ENCODE assay signal across 19 cellular contexts in the genomic region with DNA sequence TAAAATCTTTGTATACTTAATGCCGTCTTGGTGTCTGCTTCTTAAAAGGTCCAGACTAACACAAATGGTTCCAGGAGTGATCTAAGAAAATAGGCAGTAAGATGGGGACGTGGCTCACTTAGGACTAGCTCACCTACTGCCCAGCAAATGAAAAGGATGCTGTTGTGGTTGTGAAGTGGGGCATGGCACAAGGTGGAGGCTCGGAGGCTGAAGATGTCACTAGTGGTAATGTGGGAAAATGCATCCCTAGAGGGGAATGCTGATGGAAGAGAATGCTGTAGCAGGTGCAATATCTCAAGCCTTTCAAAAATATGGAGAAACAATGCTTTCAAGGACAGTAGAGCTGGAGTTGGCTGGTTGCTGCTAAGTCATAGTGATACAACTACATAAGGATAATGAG. TPM values are rescaled to one million over a fixed set of nuclear protein-coding genes. Genes with fewer than 3 reads are reported as not detected.
DNase-seq lines count a peak whose midpoint lies in the region; ATAC-seq, FAIRE-seq and TF ChIP-seq lines count a peak whose summit lies in the region.
"Had no signal": no experiment of that assay in that cellular context is flagged by ENCODE, and none has a peak within 500 bp of the region (broad histone marks: within the 10 kb centered on the region; RNA-seq: fewer than 3 reads in every experiment).

No MANE protein-coding gene starts in this region.

- 0 out of 2 replicates have a peak overlapping the region, but pooled peaks have one; percentile 6 for H2AFZ ChIP-seq in K562 (ENCODE audit: low read depth, low read length)
- H2AFZ ChIP-seq: GM23248 had no signal

- H3K4me3 ChIP-seq in A549 (no peak overlapping the region), Caco-2 (ENCODE audit: low read depth, low read length) (no peak overlapping the region), K562 (no peak overlapping the region), mesodermal cell (ENCODE audit: extremely low read depth, insufficient read depth, low read length, poor library complexity, severe bottlenecking) (no peak overlapping the region)
- H3K4me3 ChIP-seq: BLaER1 treated with 17β-estradiol and CSF1 and Interleukin-3, amounts not matched to agents 10 nM and 100 nM; GM23248 had no signal

- H3K27ac ChIP-seq in A549 (no peak overlapping the region), K562 (ENCODE audit: extremely low read depth, low read depth, low read length) (no peak overlapping the region), mesodermal cell (ENCODE audit: low read depth, low read length, severe bottlenecking) (peak overlapping the region; percentile 72)
- H3K27ac ChIP-seq: BLaER1 treated with 17β-estradiol and CSF1 and Interleukin-3, amounts not matched to agents 10 nM and 100 nM; GM23248 had no signal

- in situ Hi-C loops in K562 (cut with MboI): no loop called here

- H3K27me3 ChIP-seq in Caco-2 (replicated peaks; ENCODE audit: control insufficient read depth, insufficient read depth, low read length) (no peaks in the 10 kb centered on the region), K562 (ENCODE audit: control insufficient read depth in 2 of 2, insufficient read depth in 2 of 2, low read length in 2 of 2) (no peaks in the 10 kb centered on the region)
- H3K27me3 ChIP-seq: BE2C; BLaER1 treated with 17β-estradiol and CSF1 and Interleukin-3, amounts not matched to agents 10 nM and 100 nM had no signal

- H3K4me1 ChIP-seq in A549 (no peaks in the 10 kb centered on the region), Caco-2 (peaks cover 21% of the 10 kb centered on the region), K562 (replicated peaks in 1 of 2; ENCODE audit: control insufficient read depth in 2 of 2, insufficient read depth in 2 of 2, low read length in 2 of 2) (peaks cover 16 to 19% of the 10 kb centered on the region in 2 experiments), mesodermal cell (ENCODE audit: control insufficient read depth, insufficient read depth, low read length, poor library complexity, severe bottlenecking) (peaks cover 19% of the 10 kb centered on the region)
- H3K4me1 ChIP-seq: BE2C; BLaER1 treated with 17β-estradiol and CSF1 and Interleukin-3, amounts not matched to agents 10 nM and 100 nM had no signal

- H3K9me3 Mint-ChIP-seq in Caco-2 (ENCODE audit: unreplicated experiment): no peaks in the 10 kb centered on the region
- H3K9me3 Mint-ChIP-seq: H9 had no signal

- H3K9me1 ChIP-seq in K562 (ENCODE audit: control insufficient read depth, insufficient read depth, low read length): no peaks in the 10 kb centered on the region

- H3K27ac Mint-ChIP-seq in Caco-2 (ENCODE audit: unreplicated experiment): no peak overlapping the region
- H3K27ac Mint-ChIP-seq: CD4-positive, alpha-beta memory T cell; H9 had no signal

- peak overlapping the region; percentile 18 for H3K4me3 Mint-ChIP-seq in Caco-2 (ENCODE audit: unreplicated experiment)
- H3K4me3 Mint-ChIP-seq: CD4-positive, alpha-beta memory T cell; H9 had no signal

- no peaks in the 10 kb centered on the region for H3K9me3 ChIP-seq in A549
- no peaks in the 10 kb centered on the region for H3K9me3 ChIP-seq in Caco-2
- H3K9me3 ChIP-seq in K562 (replicated peaks; ENCODE audit: control insufficient read depth, insufficient read depth, low read depth, low read length): no peaks in the 10 kb centered on the region
- H3K9me3 ChIP-seq in mesodermal cell (ENCODE audit: control insufficient read depth, low read length): no peaks in the 10 kb centered on the region
- H3K9me3 ChIP-seq: BE2C had no signal

- peak; percentile 43 to 62; a peak in 4 of 6 replicates for ATAC-seq in A549
- ATAC-seq in K562: peak; percentile 13
- no peak for ATAC-seq in GM19395 (IDR thresholded peaks at IDR 0.05; ENCODE audit: unreplicated experiment)
- no peak for ATAC-seq in HG03045 (IDR thresholded peaks at IDR 0.05; ENCODE audit: unreplicated experiment)
- ATAC-seq: HCT116 had no signal

- no peak for TF ChIP-seq POLR2A in A549 (IDR thresholded peaks at IDR 0.05; ENCODE audit: low read length)
- no peak for TF ChIP-seq POLR2A in K562 (conservative IDR thresholded peaks at IDR 0.05)

- FAIRE-seq in A549 (lab: Jason Lieb, UNC): no peak
- FAIRE-seq in K562 (lab: Jason Lieb, UNC): no peak
- FAIRE-seq: G401.6, GM12892 had no signal

- no peaks in the 10 kb centered on the region for H3K79me2 ChIP-seq in K562 (ENCODE audit: control insufficient read depth, insufficient read depth, low read length)

- H4K20me1 ChIP-seq in K562 (replicated peaks; ENCODE audit: control insufficient read depth, insufficient read depth, low read length): 0 out of 2 replicates have a peak, but pooled peaks cover 8% of the 10 kb centered on the region
- H4K20me1 ChIP-seq: BLaER1 treated with 17β-estradiol and CSF1 and Interleukin-3, amounts not matched to agents 10 nM and 100 nM had no signal

- H3K36me3 ChIP-seq in Caco-2 (ENCODE audit: control insufficient read depth, insufficient read depth, low read length) (no peaks in the 10 kb centered on the region), K562 (ENCODE audit: control insufficient read depth, insufficient read depth, low read length) (no peaks in the 10 kb centered on the region), mesodermal cell (ENCODE audit: control insufficient read depth, insufficient read depth, low read length) (no peaks in the 10 kb centered on the region)
- H3K36me3 ChIP-seq: BE2C; BLaER1 treated with 17β-estradiol and CSF1 and Interleukin-3, amounts not matched to agents 10 nM and 100 nM had no signal

- WGBS in A549 (ENCODE audit: missing lambda C conversion rate): 30% methylated on average over 3 of the region's 3 CpGs
- WGBS in K562 (ENCODE audit: insufficient coverage, low coverage, missing lambda C conversion rate): 31% methylated on average over 3 of the region's 3 CpGs
- 53 to 100% methylated on average over 1 to 2 of the region's 3 CpGs for WGBS in mesodermal cell (ENCODE audit: insufficient coverage in 2 of 2), 2 experiments

- no peak for TF ChIP-seq EP300 in A549 (IDR thresholded peaks at IDR 0.05)
- TF ChIP-seq EP300 in K562 (IDR thresholded peaks at IDR 0.05; ENCODE audit: low read length): no peak

- POLR2A ChIA-PET in A549 (lab: Yijun Ruan, JAX): no interaction called here
- POLR2A ChIA-PET in Caco-2 (lab: Charles Lee): no interaction called here
- POLR2A ChIA-PET in K562 (lab: Yijun Ruan, JAX): interaction anchor here (0.7 to 6.9 kb wide), 5 partner anchors 8 to 47 kb away, joined by 3 to 48 read pairs (median 6); a partner anchor contains a TSS

- intact Hi-C loops in Caco-2 (cut with micrococcal nuclease; ENCODE audit: unreplicated experiment) (no loop called here), K562 (cut with micrococcal nuclease) (no loop called here)

- BruUV-seq in Caco-2 (replicated peaks; lab: Mats Ljungman, UMichigan) (no TSS peak), K562 (replicated peaks; lab: Mats Ljungman, UMichigan) (no TSS peak)

- H3K4me1 Mint-ChIP-seq in Caco-2 (ENCODE audit: low read depth, unreplicated experiment): peaks cover 12% of the 10 kb centered on the region
- H3K4me1 Mint-ChIP-seq: CD4-positive, alpha-beta memory T cell; H9 had no signal

- CTCF ChIA-PET in A549 (lab: Yijun Ruan, JAX) (interaction anchor here (1.0 to 1.5 kb wide), 2 partner anchors 25 to 98 kb away, joined by 3 to 4 read pairs; no protein-coding TSS in a partner anchor), Caco-2 (lab: Charles Lee) (interaction anchor here (0.6 kb wide), 1 partner anchor 104 kb away, joined by 4 read pairs; no protein-coding TSS in a partner anchor), K562 (lab: Yijun Ruan, JAX; ENCODE audit: low intra/inter-chr PET ratio) (no interaction called here)

- H3K4me2 ChIP-seq in A549 (no peak overlapping the region), K562 (ENCODE audit: insufficient read depth, low read length) (no peak overlapping the region; the same call in 1 of the 2 replicates)
- H3K4me2 ChIP-seq: BLaER1 treated with 17β-estradiol and CSF1 and Interleukin-3, amounts not matched to agents 10 nM and 100 nM had no signal

- no peak for TF ChIP-seq CTCF in A549 (IDR thresholded peaks at IDR 0.05)
- TF ChIP-seq CTCF in Caco-2 (IDR thresholded peaks at IDR 0.05; ENCODE audit: insufficient read depth in 1 of 2, low read depth in 1 of 2, low read length in 1 of 2, severe bottlenecking in 1 of 2, unreplicated experiment in 1 of 2): no peak
- no peak for TF ChIP-seq CTCF in K562 (IDR thresholded peaks at IDR 0.05 in 2 of 3, conservative IDR thresholded peaks at IDR 0.05 in 1 of 3; ENCODE audit: insufficient read depth in 2 of 3, low read depth in 1 of 3, low read length in 3 of 3)

- TF ChIP-seq RAD21 in A549 (conservative IDR thresholded peaks at IDR 0.05 in 1 of 2, IDR thresholded peaks at IDR 0.05 in 1 of 2) (no peak), K562 (CRISPR knock-in tag; conservative IDR thresholded peaks at IDR 0.05 in 1 of 2, IDR thresholded peaks at IDR 0.05 in 1 of 2) (no peak)

- H3K36me3 Mint-ChIP-seq in Caco-2 (ENCODE audit: insufficient read depth, unreplicated experiment): no peaks in the 10 kb centered on the region

- H3K27me3 Mint-ChIP-seq in Caco-2 (ENCODE audit: insufficient read depth, unreplicated experiment): no peaks in the 10 kb centered on the region

- no peak overlapping the region for H3K9ac ChIP-seq in K562 (ENCODE audit: insufficient read depth in 1 of 2, low read depth in 2 of 2, low read length in 2 of 2)
- H3K9ac ChIP-seq: BLaER1 treated with 17β-estradiol and CSF1 and Interleukin-3, amounts not matched to agents 10 nM and 100 nM; GM23248 had no signal

- no peak for DNase-seq in A549 (ENCODE audit: low read depth in 1 of 2, low spot score in 1 of 2)
- DNase-seq in Caco-2: no peak
- no peak for DNase-seq in K562 (ENCODE audit: extremely low read depth in 1 of 4, low spot score in 3 of 4)
- no peak for DNase-seq in activated CD4-positive, alpha-beta T cell treated with anti-CD3 and anti-CD28 coated beads for 1 hour
- no peak for DNase-seq in C1 segment of cervical spinal cord (lab: John Stamatoyannopoulos, UW)
- DNase-seq: BE2C; CD4-positive, alpha-beta memory T cell; COR-L47; DMS153; DND-41; H9 had no signal

RNA-seq across cellular contexts. Expression of a gene that starts 11.3 kb away (rescaled TPM):
- polyA plus RNA-seq in A549 (2011; rRNA removed): 98.9 and 123 TPM in 2 replicates
- 165 and 172 TPM in 2 replicates for polyA plus RNA-seq in A549 (2012; cell fraction: cytosol; rRNA removed)
- 112 and 121 TPM in 2 replicates for polyA plus RNA-seq in A549 (2012; cell fraction: nucleus; rRNA removed)
- 72.4 to 76.5 TPM (median 74.8 TPM) in 3 replicates for polyA plus RNA-seq in A549 (2017; fragmentation: RNase III; extraction: RNeasy Plus Mini Kit Qiagen cat#74134 plus additional on column Dnase treatment)
- polyA minus RNA-seq in A549 (2011; rRNA and poly(A)+ RNA removed): 172 and 179 TPM in 2 replicates
- total RNA-seq in Caco-2 (2022): 65.0 and 67.2 TPM in 2 replicates
- total RNA-seq in K562 (2011; cell fraction: chromatin; rRNA removed; ENCODE audit: low replicate concordance): 52.8 and 60.6 TPM in 2 replicates
- 42.2 and 49.3 TPM in 2 replicates for total RNA-seq in K562 (2011; cell fraction: nucleolus; rRNA removed)
- total RNA-seq in K562 (2011; cell fraction: nucleoplasm; rRNA removed): 54.6 and 75.2 TPM in 2 replicates
- 145 and 159 TPM in 2 replicates for total RNA-seq in K562 (2014; rRNA removed)
- 59.0 and 78.5 TPM in 2 replicates for total RNA-seq in K562 (2014; rRNA removed; fragmentation: Illumina TruSeq; extraction: Trizol)
- total RNA-seq in K562 (2015; rRNA removed; fragmentation: Illumina TruSeq; extraction: Trizol): 71.6 and 73.9 TPM in 2 replicates
- 95.9 and 98.2 TPM in 2 replicates for total RNA-seq in K562 (2021)
- 90.5 and 103 TPM in 2 replicates for polyA plus RNA-seq in K562 (2011; rRNA removed)
- polyA plus RNA-seq in K562 (2011; cell fraction: cytosol; rRNA removed): 121 and 167 TPM in 2 replicates
- 54.4 and 62.7 TPM in 2 replicates for polyA plus RNA-seq in K562 (2011; cell fraction: nucleus; rRNA removed)
- 49.6 and 96.6 TPM in 2 replicates for polyA plus RNA-seq in K562 (2012)
- 95.8 and 111 TPM in 2 replicates for polyA plus RNA-seq in K562 (2014; fragmentation: Illumina TruSeq; extraction: Trizol)
- polyA plus RNA-seq in K562 (2014; fragmentation: Nextera tagmentation; extraction: Ambion mirVana): 10 to 100 TPM; 84.6 to 86.7 TPM
- 104 and 122 TPM in 2 replicates for polyA plus RNA-seq in K562 (2014; rRNA removed)
- 98.7 and 137 TPM in 2 replicates for polyA minus RNA-seq in K562 (2011; rRNA and poly(A)+ RNA removed)
- polyA minus RNA-seq in K562 (2011; cell fraction: cytosol; rRNA and poly(A)+ RNA removed): 61.1 and 70.9 TPM in 2 replicates
- polyA minus RNA-seq in K562 (2011; cell fraction: nucleus; rRNA and poly(A)+ RNA removed): 28.7 and 32.3 TPM in 2 replicates
- polyA plus RNA-seq in mesodermal cell (2013, experiment 1 of 2): 43.9 TPM
- 43.2 TPM for polyA plus RNA-seq in mesodermal cell (2013, experiment 2 of 2)

RNA-seq across cellular contexts. Expression of a gene that starts 47.5 kb away (rescaled TPM):
- polyA plus RNA-seq in A549 (2011; rRNA removed) (220 and 241 TPM in 2 replicates), A549 (2017; fragmentation: RNase III; extraction: RNeasy Plus Mini Kit Qiagen cat#74134 plus additional on column Dnase treatment) (144 to 154 TPM (median 151 TPM) in 3 replicates), K562 (2011; rRNA removed) (230 and 276 TPM in 2 replicates), K562 (2014; fragmentation: Illumina TruSeq; extraction: Trizol) (184 and 213 TPM in 2 replicates), K562 (2014; fragmentation: Nextera tagmentation; extraction: Ambion mirVana) (100 to 1,000 TPM; 412 to 561 TPM), K562 (2014; rRNA removed) (123 and 126 TPM in 2 replicates)
- polyA plus RNA-seq in A549 (2012; cell fraction: cytosol; rRNA removed): 55.6 and 73.8 TPM in 2 replicates
- 41.3 and 59.0 TPM in 2 replicates for polyA plus RNA-seq in A549 (2012; cell fraction: nucleus; rRNA removed)
- 97.1 and 118 TPM in 2 replicates for polyA minus RNA-seq in A549 (2011; rRNA and poly(A)+ RNA removed)
- total RNA-seq in Caco-2 (2022) (138 and 152 TPM in 2 replicates), K562 (2014; rRNA removed) (69.3 and 92.7 TPM in 2 replicates), K562 (2014; rRNA removed; fragmentation: Illumina TruSeq; extraction: Trizol) (175 and 184 TPM in 2 replicates), K562 (2015; rRNA removed; fragmentation: Illumina TruSeq; extraction: Trizol) (151 and 166 TPM in 2 replicates), K562 (2021) (142 and 163 TPM in 2 replicates)
- 97.8 and 105 TPM in 2 replicates for total RNA-seq in K562 (2011; cell fraction: chromatin; rRNA removed; ENCODE audit: low replicate concordance)
- 150 and 173 TPM in 2 replicates for total RNA-seq in K562 (2011; cell fraction: nucleolus; rRNA removed)
- total RNA-seq in K562 (2011; cell fraction: nucleoplasm; rRNA removed): 115 and 163 TPM in 2 replicates
- polyA plus RNA-seq in K562 (2011; cell fraction: cytosol; rRNA removed): 109 and 166 TPM in 2 replicates
- polyA plus RNA-seq in K562 (2011; cell fraction: nucleus; rRNA removed): 48.2 and 81.4 TPM in 2 replicates
- 150 and 162 TPM in 2 replicates for polyA plus RNA-seq in K562 (2012)
- 151 and 162 TPM in 2 replicates for polyA minus RNA-seq in K562 (2011; rRNA and poly(A)+ RNA removed)
- polyA minus RNA-seq in K562 (2011; cell fraction: cytosol; rRNA and poly(A)+ RNA removed): 53.0 and 77.6 TPM in 2 replicates
- polyA minus RNA-seq in K562 (2011; cell fraction: nucleus; rRNA and poly(A)+ RNA removed): 15.3 and 36.2 TPM in 2 replicates
- polyA plus RNA-seq in mesodermal cell (2013, experiment 1 of 2): 80.2 TPM
- polyA plus RNA-seq in mesodermal cell (2013, experiment 2 of 2): 82.9 TPM

Comparison
In these comparisons a context has a peak if more than half of its experiments do, and no peak if none do; other contexts are left out.
1. ATAC-seq: peak in A549 (2 of 2) and K562 (single experiment); none in GM19395 (single experiment) and HG03045 (single experiment).